ENCODE assay signal across 20 cellular contexts in genomic region chr3:186596568-186597287, GRCh38. TPM values are rescaled to one million over a fixed set of nuclear protein-coding genes. Genes with fewer than 3 reads are reported as not detected.
DNase-seq lines count a peak whose midpoint lies in the region; ATAC-seq and TF ChIP-seq lines count a peak whose summit lies in the region.
"Had no signal": no experiment of that assay in that cellular context is flagged by ENCODE, and none has a peak within 500 bp of the region (broad histone marks: within the 10 kb centered on the region; RNA-seq: fewer than 3 reads in every experiment).

No MANE protein-coding gene starts in this region.

- POLR2A ChIA-PET in MCF 10A (lab: Yijun Ruan, JAX): interaction anchor here (0.6 to 2.3 kb wide), 10 partner anchors 14 to 658 kb away, joined by 3 to 6 read pairs (median 3); partner anchors contain the start of gene EIF4A2
- POLR2A ChIA-PET in T-cell (lab: Charles Lee): interaction anchor here in 1 of 2 donors (0.6 kb wide), 1 partner anchor 254 kb away, joined by 7 read pairs; no protein-coding TSS in a partner anchor

- in situ Hi-C loops in ACHN (cut with HindIII; ENCODE audit: low pct_ligation_motif_present, low pct_unique_long_range_greater_than_20kb, low sequenced_read_pairs): no loop called here

- ATAC-seq in stimulated activated memory B cell treated with anti-CD40 and anti-IgM and Interleukin-4, amounts not matched to agents 10 μg/mL and 1 μg/mL and 100 μg/mL, for 72 hours: no peak
- ATAC-seq in T-cell (replicated peaks in 1 of 4): no peak
- ATAC-seq: activated CD8-positive, alpha-beta T cell treated with anti-CD3 and anti-CD28 coated beads for 36 hours had no signal

- CTCF ChIA-PET in MCF 10A (lab: Yijun Ruan, JAX) (interaction anchor here (0.7 to 3.2 kb wide), 3 partner anchors 13 to 433 kb away, joined by 4 to 36 read pairs (median 12); no protein-coding TSS in a partner anchor), T-cell (lab: Charles Lee) (interaction anchor here (0.6 to 2.2 kb wide), 5 partner anchors 17 to 653 kb away, joined by 3 to 7 read pairs (median 4); no protein-coding TSS in a partner anchor)

- H3K27ac Mint-ChIP-seq in MCF 10A (ENCODE audit: low read depth, unreplicated experiment) (peak overlapping the region; percentile 86), T-cell (no peak overlapping the region)
- no peak overlapping the region for H3K27ac Mint-ChIP-seq in stimulated activated memory B cell treated with anti-CD40 and anti-IgM and Interleukin-4, amounts not matched to agents 10 μg/mL and 1 μg/mL and 100 μg/mL, for 72 hours
- H3K27ac Mint-ChIP-seq: activated CD8-positive, alpha-beta T cell treated with anti-CD3 and anti-CD28 coated beads for 36 hours; memory B cell had no signal

- H3K36me3 Mint-ChIP-seq in MCF 10A (ENCODE audit: insufficient read depth, unreplicated experiment) (no peaks in the 10 kb centered on the region), T-cell (no peaks in the 10 kb centered on the region)
- H3K36me3 Mint-ChIP-seq in stimulated activated memory B cell treated with anti-CD40 and anti-IgM and Interleukin-4, amounts not matched to agents 10 μg/mL and 1 μg/mL and 100 μg/mL, for 72 hours: no peaks in the 10 kb centered on the region
- H3K36me3 Mint-ChIP-seq: memory B cell had no signal

- H3K4me3 Mint-ChIP-seq in MCF 10A (ENCODE audit: unreplicated experiment) (peak overlapping the region; percentile 54), T-cell (no peak overlapping the region)
- H3K4me3 Mint-ChIP-seq in stimulated activated memory B cell treated with anti-CD40 and anti-IgM and Interleukin-4, amounts not matched to agents 10 μg/mL and 1 μg/mL and 100 μg/mL, for 72 hours: no peak overlapping the region
- H3K4me3 Mint-ChIP-seq: activated CD8-positive, alpha-beta T cell treated with anti-CD3 and anti-CD28 coated beads for 36 hours; memory B cell had no signal

- intact Hi-C loops in MCF 10A (cut with micrococcal nuclease): no loop called here

- H3K9me3 Mint-ChIP-seq in MCF 10A (ENCODE audit: unreplicated experiment) (no peaks in the 10 kb centered on the region), T-cell (no peaks in the 10 kb centered on the region)
- no peaks in the 10 kb centered on the region for H3K9me3 Mint-ChIP-seq in stimulated activated memory B cell treated with anti-CD40 and anti-IgM and Interleukin-4, amounts not matched to agents 10 μg/mL and 1 μg/mL and 100 μg/mL, for 72 hours
- H3K9me3 Mint-ChIP-seq: activated CD8-positive, alpha-beta T cell treated with anti-CD3 and anti-CD28 coated beads for 36 hours; memory B cell had no signal

- H3K4me1 Mint-ChIP-seq in MCF 10A (ENCODE audit: insufficient read depth, unreplicated experiment) (peaks cover 27% of the 10 kb centered on the region), T-cell (no peaks in the 10 kb centered on the region)
- no peaks in the 10 kb centered on the region for H3K4me1 Mint-ChIP-seq in stimulated activated memory B cell treated with anti-CD40 and anti-IgM and Interleukin-4, amounts not matched to agents 10 μg/mL and 1 μg/mL and 100 μg/mL, for 72 hours
- H3K4me1 Mint-ChIP-seq: memory B cell had no signal

- DNase-seq in ACHN: peak; percentile 75
- peak; percentile 57 for DNase-seq in HK-2 (ENCODE audit: unreplicated experiment)
- DNase-seq in MCF 10A (ENCODE audit: unreplicated experiment): peak; percentile 57
- DNase-seq in kidney tubule cell (ENCODE audit: low spot score): peak; percentile 87
- DNase-seq in stimulated activated CD8-positive, alpha-beta memory T cell treated with anti-CD3 and anti-CD28 coated beads, Interleukin-4, amount 100 ng/mL, for 48 hours: no peak
- DNase-seq in globus pallidus (ENCODE audit: low spot score): no peak
- DNase-seq in T-cell: no peak
- DNase-seq: activated CD8-positive, alpha-beta T cell treated with anti-CD3 and anti-CD28 coated beads for 36 hours; activated naive CD4-positive, alpha-beta T cell; caudate nucleus; hippocampal formation; NCI-H1105; NCI-H774; occipital lobe; stimulated activated CD4-positive, alpha-beta T cell treated with anti-CD3 and anti-CD28 coated beads, Interleukin-12 subunit alpha, Interleukin-12 subunit beta, amount 100 ng/mL, for 4 hours; T1000 had no signal

- H3K27me3 Mint-ChIP-seq in MCF 10A (ENCODE audit: insufficient read depth, unreplicated experiment) (no peaks in the 10 kb centered on the region), T-cell (peaks cover 2 to 7% of the 10 kb centered on the region in 2 donors)
- H3K27me3 Mint-ChIP-seq in stimulated activated memory B cell treated with anti-CD40 and anti-IgM and Interleukin-4, amounts not matched to agents 10 μg/mL and 1 μg/mL and 100 μg/mL, for 72 hours: peaks cover 9% of the 10 kb centered on the region

- BruUV-seq in MCF 10A (replicated peaks; lab: Mats Ljungman, UMichigan): TSS peak; percentile 86

- no peak for TF ChIP-seq CTCF in MCF 10A (IDR thresholded peaks at IDR 0.05; ENCODE audit: unreplicated experiment)

RNA-seq across cellular contexts. Expression of gene AHSG, which starts 16.1 kb away (rescaled TPM):
- not detected in 2 replicates for total RNA-seq in MCF 10A (2022)
- 1 to 10 TPM in 3 of 5 donors, not detected in 2; 1.8 to 1.9 (median 1.9) TPM for total RNA-seq in T-cell
- total RNA-seq: activated CD8-positive, alpha-beta T cell treated with anti-CD3 and anti-CD28 coated beads for 36 hours; endothelial cell of umbilical vein; thoracic aorta had no signal

RNA-seq across cellular contexts. Expression of gene DNAJB11, which starts 26.2 kb away (rescaled TPM):
- 116 and 166 TPM in 2 replicates for total RNA-seq in MCF 10A (2022)
- 10 to 100 TPM; 28.7 to 65.4 (median 31.7) TPM for total RNA-seq in T-cell

RNA-seq across cellular contexts. Expression of gene TBCCD1, which starts 29.6 kb away (rescaled TPM):
- total RNA-seq in MCF 10A (2022): 10.0 and 11.1 TPM in 2 replicates
- 10 to 100 TPM; 16.1 to 17.4 (median 16.5) TPM for total RNA-seq in T-cell

RNA-seq across cellular contexts. Expression of gene FETUB, which starts 43.5 kb away (rescaled TPM):
- total RNA-seq in MCF 10A (2022) (0.47 TPM in 1 of 2 replicates, not detected in the other), T-cell (not detected)
- total RNA-seq: activated CD8-positive, alpha-beta T cell treated with anti-CD3 and anti-CD28 coated beads for 36 hours; endothelial cell of umbilical vein; occipital lobe; thoracic aorta had no signal

RNA-seq across cellular contexts. Expression of gene CRYGS, which starts 52.5 kb away (rescaled TPM):
- total RNA-seq in MCF 10A (2022): 3.2 and 4.0 TPM in 2 replicates
- 10 to 100 TPM in 1 of 5 donors, 1 to 10 TPM in 4; 5.5 to 10.4 (median 7.8) TPM for total RNA-seq in T-cell

Comparison
In these comparisons a context has a peak if more than half of its experiments do, and no peak if none do; other contexts are left out.
1. DNase-seq: peak in ACHN (single experiment), HK-2 (single experiment), MCF 10A (single experiment) and kidney tubule cell (single experiment); none in stimulated activated CD8-positive, alpha-beta memory T cell treated with anti-CD3 and anti-CD28 coated beads, Interleukin-4, amount 100 ng/mL, for 48 hours (single experiment), globus pallidus (single experiment) and T-cell (0 of 34).